22 cellular contexts compared by ENCODE assay signal in the genomic region with DNA sequence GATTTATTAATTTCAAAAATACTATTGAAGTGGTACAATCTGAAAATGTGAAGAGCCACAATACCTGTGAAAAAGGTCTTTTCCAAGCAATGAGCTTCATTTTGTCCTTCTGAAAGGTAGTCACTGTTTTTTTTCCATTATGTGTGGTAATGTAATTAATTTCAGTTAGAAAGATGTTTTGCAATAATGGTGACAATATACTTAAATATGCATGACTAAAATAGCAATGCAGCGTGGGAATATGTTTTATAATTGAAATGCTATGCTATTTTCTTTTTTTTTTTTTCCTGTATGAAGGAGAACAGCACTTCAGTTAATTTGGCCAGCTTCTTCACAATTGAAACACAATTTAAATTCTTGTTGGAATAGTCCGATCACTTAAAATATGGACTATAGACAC. TPM values are rescaled to one million over a fixed set of nuclear protein-coding genes. Genes with fewer than 3 reads are reported as not detected.
DNase-seq lines count a peak whose midpoint lies in the region; TF ChIP-seq lines count a peak whose summit lies in the region.
"Had no signal": no experiment of that assay in that cellular context is flagged by ENCODE, and none has a peak within 500 bp of the region (broad histone marks: within the 10 kb centered on the region; RNA-seq: fewer than 3 reads in every experiment).

No MANE protein-coding gene starts in this region.

- H3K27me3 ChIP-seq in fibroblast of lung (ENCODE audit: control insufficient read depth, insufficient read depth, low read length) (no peaks in the 10 kb centered on the region), tibial nerve (no peaks in the 10 kb centered on the region)
- H3K27me3 ChIP-seq: MG63, neutrophil, testis had no signal

- POLR2A ChIA-PET in RWPE1 (lab: Yijun Ruan, JAX; ENCODE audit: low non-redundant PET) = no interaction called here

- H3K4me1 ChIP-seq in fibroblast of lung (ENCODE audit: control insufficient read depth, extremely low read depth, insufficient read depth, low read length) = peaks cover 4% of the 10 kb centered on the region
- no peaks in the 10 kb centered on the region for H3K4me1 ChIP-seq in tibial nerve
- H3K4me1 ChIP-seq: testis had no signal

- H3K36me3 ChIP-seq in fibroblast of lung (ENCODE audit: control insufficient read depth, insufficient read depth, low read length) (no peaks in the 10 kb centered on the region), tibial nerve (no peaks in the 10 kb centered on the region)
- H3K36me3 ChIP-seq: MG63, neutrophil had no signal

- CTCF ChIA-PET in RWPE1 (lab: Yijun Ruan, JAX) = interaction anchor here (0.7 kb wide), 2 partner anchors 472 to 513 kb away, joined by 7 read pairs; no protein-coding TSS in a partner anchor

- no peak overlapping the region for H3K4me3 ChIP-seq in fibroblast of lung (replicated peaks in 1 of 4; ENCODE audit: control extremely low read depth in 1 of 4, insufficient read depth in 1 of 4, low read depth in 3 of 4, low read length in 4 of 4)
- no peak overlapping the region for H3K4me3 ChIP-seq in tibial nerve
- H3K4me3 ChIP-seq: MG63, smooth muscle cell, testis had no signal

- TF ChIP-seq CTCF in RWPE1 (conservative IDR thresholded peaks at IDR 0.05; ENCODE audit: low read depth) (no peak), fibroblast of lung (conservative IDR thresholded peaks at IDR 0.05 in 1 of 2, IDR thresholded peaks at IDR 0.05 in 1 of 2; ENCODE audit: low read depth in 1 of 2, low read length in 2 of 2) (no peak), tibial nerve (IDR thresholded peaks at IDR 0.05) (no peak)

- no peak for TF ChIP-seq POLR2A in tibial nerve (IDR thresholded peaks at IDR 0.05)

- H3K27ac ChIP-seq in RWPE1 (no peak overlapping the region), fibroblast of lung (ENCODE audit: insufficient read depth, low read length) (peak overlapping the region; percentile 30), tibial nerve (no peak overlapping the region)
- H3K27ac ChIP-seq: C4-2B, HL-60, neutrophil, testis had no signal

- H4K20me1 ChIP-seq in fibroblast of lung (ENCODE audit: control insufficient read depth, extremely low read depth, insufficient read depth, low read length) = no peaks in the 10 kb centered on the region

- H3K9ac ChIP-seq in fibroblast of lung (ENCODE audit: insufficient read depth, low read length) = peak overlapping the region; percentile 4

- no peaks in the 10 kb centered on the region for H3K79me2 ChIP-seq in fibroblast of lung (ENCODE audit: control insufficient read depth, insufficient read depth, low read length)

- H3K9me3 ChIP-seq in fibroblast of lung (ENCODE audit: control insufficient read depth, insufficient read depth, low read depth, low read length) (no peaks in the 10 kb centered on the region), tibial nerve (peaks cover 0 to 10% (median 2%) of the 10 kb centered on the region in 4 donors)
- H3K9me3 ChIP-seq: neutrophil, testis had no signal

- no peak overlapping the region for H3K4me2 ChIP-seq in fibroblast of lung (ENCODE audit: extremely low read depth, insufficient read depth, low read length)
- H3K4me2 ChIP-seq: smooth muscle cell had no signal

- no peak for TF ChIP-seq EP300 in tibial nerve (IDR thresholded peaks at IDR 0.05)

- 82 to 88% methylated on average over 2 of the region's 2 CpGs for WGBS in tibial nerve, 2 donors

- H2AFZ ChIP-seq in fibroblast of lung (ENCODE audit: low read length) = no peak overlapping the region

- DNase-seq in EL (peak; percentile 65), RWPE1 (ENCODE audit: low spot score) (peak; percentile 20), fibroblast of lung (ENCODE audit: low read depth in 2 of 2) (peak; percentile 66 to 81), kidney glomerular epithelial cell (lab: John Stamatoyannopoulos, UW) (no peak), tibial nerve (ENCODE audit: low spot score in 2 of 2) (no peak), KBM-7 (no peak)
- DNase-seq in activated CD4-positive, alpha-beta T cell treated with anti-CD3 and anti-CD28 coated beads, Interleukin-2, amount 50 U/mL, for 48 hours = no peak
- DNase-seq: activated B cell treated with CpG ODN at 0.5 μM for 24 hours; activated CD8-positive, alpha-beta T cell treated with anti-CD3 and anti-CD28 coated beads for 36 hours; activated gamma-delta T cell treated with Interleukin-2 at 50 U/mL for 16 hours; activated T-cell treated with anti-CD3 and anti-CD28 coated beads for 4 hours; amygdala; MG63; NCI-H1436 treated with DMSO at 0.1 percent for 48 hours; NCI-H2171; NCI-H526 treated with DMSO at 0.1 percent for 48 hours; testis had no signal

- in situ Hi-C loops in KBM-7 (cut with MboI; ENCODE audit: low pct_unique_long_range_greater_than_20kb, low sequenced_read_pairs) = no loop called here

RNA-seq across cellular contexts. Expression of gene NPR3, which starts 41.9 kb away (rescaled TPM):
- total RNA-seq in fibroblast of lung = 1.5 and 14.9 TPM in 2 replicates
- 5.8 and 87.3 TPM in 2 replicates for polyA plus RNA-seq in fibroblast of lung
- polyA plus RNA-seq in fibroblast of lung (2012) = 4.7 and 71.5 TPM in 2 replicates
- 5.6 and 82.0 TPM in 2 replicates for polyA minus RNA-seq in fibroblast of lung (ENCODE audit: low replicate concordance)
- 10 to 100 TPM; 10.8 to 81.5 (median 32.5) TPM for total RNA-seq in tibial nerve
- total RNA-seq: activated B cell treated with CpG ODN at 0.5 μM for 24 hours, H1 had no signal
- polyA plus RNA-seq: H1 had no signal

Comparison
In these comparisons a context has a peak if more than half of its experiments do, and no peak if none do; other contexts are left out.
1. DNase-seq: peak in EL (single experiment), RWPE1 (single experiment) and fibroblast of lung (2 of 2); none in kidney glomerular epithelial cell (single experiment), activated CD4-positive, alpha-beta T cell treated with anti-CD3 and anti-CD28 coated beads, Interleukin-2, amount 50 U/mL, for 48 hours (0 of 2), tibial nerve (0 of 2) and KBM-7 (single experiment).